ENCODE assay signal across 10 cellular contexts in genomic region chr18:55251186-55251995, GRCh38.
DNase-seq lines count a peak whose midpoint lies in the region; ATAC-seq and TF ChIP-seq lines count a peak whose summit lies in the region.
"Had no signal": no experiment of that assay in that cellular context is flagged by ENCODE, and none has a peak within 500 bp of the region (broad histone marks: within the 10 kb centered on the region; RNA-seq: fewer than 3 reads in every experiment).

No MANE protein-coding gene starts in this region.

- in situ Hi-C loops in astrocyte of the spinal cord (cut with HindIII; ENCODE audit: low sequenced_read_pairs) = no loop called here

- TF ChIP-seq CTCF in astrocyte of the spinal cord (IDR thresholded peaks at IDR 0.05; ENCODE audit: low read depth, low read length) = no peak
- no peak for TF ChIP-seq CTCF in type B pancreatic cell (conservative IDR thresholded peaks at IDR 0.05)

- ATAC-seq in activated CD8-positive, alpha-beta memory T cell treated with anti-CD3 and anti-CD28 coated beads, Interleukin-2, amount 10 ng/mL, durations not matched to agents 7 days and 5 days = peak; percentile 11
- ATAC-seq in left colon = peak; percentile 62
- ATAC-seq in left lobe of liver = no peak

- no peaks in the 10 kb centered on the region for H3K27me3 Mint-ChIP-seq in activated CD8-positive, alpha-beta memory T cell treated with anti-CD3 and anti-CD28 coated beads, Interleukin-2, amount 10 ng/mL, durations not matched to agents 7 days and 5 days
- H3K27me3 Mint-ChIP-seq in type B pancreatic cell = no peaks in the 10 kb centered on the region

- CTCF ChIA-PET in activated CD8-positive, alpha-beta memory T cell treated with anti-CD3 and anti-CD28 coated beads, Interleukin-2, amount 10 ng/mL, durations not matched to agents 7 days and 5 days (lab: Charles Lee) = interaction anchor here (0.8 to 1.5 kb wide), 3 partner anchors 16 to 24 kb away, joined by 3 to 8 read pairs (median 4); no protein-coding TSS in a partner anchor

- peaks cover 2% of the 10 kb centered on the region for H3K36me3 Mint-ChIP-seq in activated CD8-positive, alpha-beta memory T cell treated with anti-CD3 and anti-CD28 coated beads, Interleukin-2, amount 10 ng/mL, durations not matched to agents 7 days and 5 days
- peaks cover 35% of the 10 kb centered on the region for H3K36me3 Mint-ChIP-seq in type B pancreatic cell

- intact Hi-C loops in left colon (cut with DNase I, micrococcal nuclease) = loop anchor here in 1 of 2 donors (10.0 kb wide), 1 partner anchor 63 kb away; no protein-coding TSS in a partner anchor

- DNase-seq in activated CD8-positive, alpha-beta memory T cell treated with anti-CD3 and anti-CD28 coated beads, Interleukin-2, amount 10 ng/mL, durations not matched to agents 7 days and 5 days = no peak
- no peak for DNase-seq in activated CD8-positive, alpha-beta memory T cell treated with anti-CD3 and anti-CD28 coated beads, Interleukin-2, amount 50 U/mL, for 4 hours
- peak; percentile 47 for DNase-seq in astrocyte of the spinal cord (ENCODE audit: low read depth, low spot score)
- no peak for DNase-seq in left colon
- DNase-seq in type B pancreatic cell (ENCODE audit: extremely low spot score, unreplicated experiment) = no peak
- no peak for DNase-seq in NCI-H82 treated with DMSO at 0.1 percent for 48 hours (lab: John Stamatoyannopoulos, UW; ENCODE audit: unreplicated experiment)
- DNase-seq in Ammon's horn (ENCODE audit: low spot score) = no peak
- no peak for DNase-seq in left lobe of liver (ENCODE audit: low spot score)
- DNase-seq: ACHN; activated naive CD4-positive, alpha-beta T cell treated with anti-CD3 and anti-CD28 coated beads, Interleukin-2, amount 50 U/mL, for 16 hours had no signal

- H3K4me1 Mint-ChIP-seq in activated CD8-positive, alpha-beta memory T cell treated with anti-CD3 and anti-CD28 coated beads, Interleukin-2, amount 10 ng/mL, durations not matched to agents 7 days and 5 days = peaks cover 37% of the 10 kb centered on the region
- H3K4me1 Mint-ChIP-seq in type B pancreatic cell (ENCODE audit: unreplicated experiment) = peaks cover 42% of the 10 kb centered on the region

- peaks cover 2% of the 10 kb centered on the region for H3K9me3 Mint-ChIP-seq in activated CD8-positive, alpha-beta memory T cell treated with anti-CD3 and anti-CD28 coated beads, Interleukin-2, amount 10 ng/mL, durations not matched to agents 7 days and 5 days (ENCODE audit: low read depth)
- peaks cover 4% of the 10 kb centered on the region for H3K9me3 Mint-ChIP-seq in type B pancreatic cell

- H3K27ac Mint-ChIP-seq in activated CD8-positive, alpha-beta memory T cell treated with anti-CD3 and anti-CD28 coated beads, Interleukin-2, amount 10 ng/mL, durations not matched to agents 7 days and 5 days = peak overlapping the region; percentile 69
- H3K27ac Mint-ChIP-seq in type B pancreatic cell = peak overlapping the region; percentile 79

- H3K4me3 Mint-ChIP-seq in activated CD8-positive, alpha-beta memory T cell treated with anti-CD3 and anti-CD28 coated beads, Interleukin-2, amount 10 ng/mL, durations not matched to agents 7 days and 5 days = peak overlapping the region; percentile 28
- H3K4me3 Mint-ChIP-seq in type B pancreatic cell = peak overlapping the region; percentile 57

- H3K4me3 ChIP-seq in astrocyte of the spinal cord (ENCODE audit: low read depth, low read length) = no peak overlapping the region
